23 cellular contexts compared by ENCODE assay signal in genomic region chr6:163391983-163392382, GRCh38. TPM values are rescaled to one million over a fixed set of nuclear protein-coding genes. Genes with fewer than 3 reads are reported as not detected.
DNase-seq lines count a peak whose midpoint lies in the region; ATAC-seq, FAIRE-seq and TF ChIP-seq lines count a peak whose summit lies in the region.
"Had no signal": no experiment of that assay in that cellular context is flagged by ENCODE, and none has a peak within 500 bp of the region (broad histone marks: within the 10 kb centered on the region; RNA-seq: fewer than 3 reads in every experiment).

No MANE protein-coding gene starts in this region.

- no TSS peak for BruUV-seq in PC-9 (replicated peaks; lab: Mats Ljungman, UMichigan)

- no peak overlapping the region for H2BK5ac ChIP-seq in trophoblast cell (ENCODE audit: low read depth, low read length, poor library complexity)

- no peak overlapping the region for H3K4me3 Mint-ChIP-seq in endodermal cell
- H3K4me3 Mint-ChIP-seq in naive thymus-derived CD4-positive, alpha-beta T cell: no peak overlapping the region
- H3K4me3 Mint-ChIP-seq: CD8-positive, alpha-beta T cell; central memory CD8-positive, alpha-beta T cell had no signal

- H3K27ac Mint-ChIP-seq in endodermal cell: no peak overlapping the region
- H3K27ac Mint-ChIP-seq in naive thymus-derived CD4-positive, alpha-beta T cell: no peak overlapping the region
- H3K27ac Mint-ChIP-seq: CD8-positive, alpha-beta T cell; progenitor cell of endocrine pancreas had no signal

- no peak overlapping the region for H3K14ac ChIP-seq in trophoblast cell (ENCODE audit: low read length)

- H3K27me3 ChIP-seq in PC-9 (ENCODE audit: insufficient read depth, low read depth) (no peaks in the 10 kb centered on the region), endodermal cell (ENCODE audit: control insufficient read depth, insufficient read depth, low read length, poor library complexity, severe bottlenecking) (no peaks in the 10 kb centered on the region), trophoblast cell (ENCODE audit: insufficient read depth, low read length) (no peaks in the 10 kb centered on the region)
- no peaks in the 10 kb centered on the region for H3K27me3 ChIP-seq in naive thymus-derived CD4-positive, alpha-beta T cell (ENCODE audit: control insufficient read depth in 2 of 2, insufficient read depth in 2 of 2, low read length in 2 of 2)
- H3K27me3 ChIP-seq: transverse colon had no signal

- H3K27ac ChIP-seq in HEK293 (ENCODE audit: extremely low read depth, low read depth, low read length) (no peak overlapping the region), PC-9 (peak overlapping the region; percentile 98), endodermal cell (ENCODE audit: low read depth, low read length) (peak overlapping the region; percentile 1), trophoblast cell (ENCODE audit: low read depth, low read length) (peak overlapping the region; percentile 76)
- H3K27ac ChIP-seq in naive thymus-derived CD4-positive, alpha-beta T cell (ENCODE audit: low read depth, low read length): no peak overlapping the region
- H3K27ac ChIP-seq: transverse colon had no signal

- H3K4me2 ChIP-seq in PC-9: peak overlapping the region; percentile 97
- peak overlapping the region; percentile 32 for H3K4me2 ChIP-seq in trophoblast cell (ENCODE audit: low read length)

- in situ Hi-C loops in GM13977 (cut with MboI; ENCODE audit: low pct_unique_long_range_greater_than_20kb, low sequenced_read_pairs, unreplicated experiment): no loop called here

- no peak for ATAC-seq in naive thymus-derived CD4-positive, alpha-beta T cell
- ATAC-seq: CD8-positive, alpha-beta T cell; stimulated activated naive CD8-positive, alpha-beta T cell treated with anti-CD3 and anti-CD28 coated beads, Interleukin-15, Interleukin-2, amounts not matched to agents 100 U/mL and 50 U/mL, for 24 hours had no signal

- TF ChIP-seq POLR2A in H54 (IDR thresholded peaks at IDR 0.05; ENCODE audit: low read depth, low read length): no peak

- no peak overlapping the region for H3K18ac ChIP-seq in trophoblast cell (ENCODE audit: low read length)

- no peak overlapping the region for H3K23ac ChIP-seq in trophoblast cell (ENCODE audit: low read length)

- DNase-seq in PC-9: peak; percentile 53 to 98
- DNase-seq in endodermal cell: no peak
- DNase-seq in trophoblast cell: peak; percentile 94 to 98
- no peak for DNase-seq in H54 (ENCODE audit: insufficient read length, low spot score)
- no peak for DNase-seq in GM13977 (ENCODE audit: low spot score)
- no peak for DNase-seq in naive thymus-derived CD4-positive, alpha-beta T cell
- DNase-seq: activated CD8-positive, alpha-beta memory T cell treated with anti-CD3 and anti-CD28 coated beads, Interleukin-2, amount 50 U/mL, for 48 hours; activated gamma-delta T cell; CD8-positive, alpha-beta T cell; midbrain; NCI-H146; SHP77 treated with DMSO at 0.1 percent for 48 hours; stimulated activated CD4-positive, alpha-beta T cell treated with anti-CD3 and anti-CD28 coated beads, Interleukin-2, amount 100 ng/mL, for 48 hours; stimulated activated naive CD8-positive, alpha-beta T cell treated with anti-CD3 and anti-CD28 coated beads, Interleukin-15, Interleukin-2, amounts not matched to agents 100 U/mL and 50 U/mL, for 24 hours; T-helper 1 cell; transverse colon had no signal

- H3K4me1 Mint-ChIP-seq in endodermal cell: peaks cover 9% of the 10 kb centered on the region
- peaks cover 0 to 7% (median 5%) of the 10 kb centered on the region in 7 donors for H3K4me1 Mint-ChIP-seq in naive thymus-derived CD4-positive, alpha-beta T cell
- H3K4me1 Mint-ChIP-seq: central memory CD8-positive, alpha-beta T cell had no signal

- H2AK5ac ChIP-seq in trophoblast cell (ENCODE audit: low read length): no peak overlapping the region

- H2BK12ac ChIP-seq in trophoblast cell (ENCODE audit: low read length): no peak overlapping the region

- H3K4me3 ChIP-seq in HEK293 (ENCODE audit: low read depth, low read length) (no peak overlapping the region), PC-9 (peak overlapping the region; percentile 55; the same call in 1 of the 2 replicates), endodermal cell (ENCODE audit: low read length) (no peak overlapping the region), trophoblast cell (ENCODE audit: low read depth, low read length) (no peak overlapping the region)
- no peak overlapping the region for H3K4me3 ChIP-seq in naive thymus-derived CD4-positive, alpha-beta T cell (ENCODE audit: low read length)
- H3K4me3 ChIP-seq: HAP-1, skin epidermis, transverse colon had no signal

- H3K4me1 ChIP-seq in HEK293 (ENCODE audit: control insufficient read depth, insufficient read depth, low read length) (0 out of 2 replicates have a peak, but pooled peaks cover 2% of the 10 kb centered on the region), PC-9 (replicated peaks; ENCODE audit: insufficient read depth) (peaks cover 42% of the 10 kb centered on the region), endodermal cell (ENCODE audit: control insufficient read depth, insufficient read depth, low read length) (no peaks in the 10 kb centered on the region), trophoblast cell (ENCODE audit: control insufficient read depth in 1 of 2, insufficient read depth in 2 of 2, low read length in 2 of 2) (peaks cover 2 to 8% of the 10 kb centered on the region in 2 experiments)
- H3K4me1 ChIP-seq in naive thymus-derived CD4-positive, alpha-beta T cell (ENCODE audit: control insufficient read depth in 2 of 2, insufficient read depth in 2 of 2, low read length in 2 of 2): no peaks in the 10 kb centered on the region

- H4K12ac ChIP-seq in trophoblast cell (ENCODE audit: low read depth, low read length): no peak overlapping the region

- H3K9me2 ChIP-seq in PC-9 (ENCODE audit: insufficient read depth): no peaks in the 10 kb centered on the region

- CTCF ChIA-PET in HEK293 (lab: Yijun Ruan, JAX): no interaction called here
- CTCF ChIA-PET in PC-9 (lab: Charles Lee): interaction anchor here (0.9 kb wide), 1 partner anchor 25 kb away, joined by 5 read pairs; no protein-coding TSS in a partner anchor
- CTCF ChIA-PET in naive thymus-derived CD4-positive, alpha-beta T cell (lab: Charles Lee): interaction anchor here (0.8 kb wide), 1 partner anchor 522 kb away, joined by 4 read pairs; no protein-coding TSS in a partner anchor

- intact Hi-C loops in PC-9 (cut with micrococcal nuclease; ENCODE audit: unreplicated experiment): loop anchor here (1.0 to 5.0 kb wide), 4 partner anchors 21 to 211 kb away; no protein-coding TSS in a partner anchor
- intact Hi-C loops in naive thymus-derived CD4-positive, alpha-beta T cell (cut with micrococcal nuclease): no loop called here

- TF ChIP-seq CTCF in HEK293 (tag by site-specific recombination; IDR thresholded peaks at IDR 0.05): no peak
- no peak for TF ChIP-seq CTCF in PC-9 (conservative IDR thresholded peaks at IDR 0.05)
- TF ChIP-seq CTCF in endodermal cell (conservative IDR thresholded peaks at IDR 0.05): no peak
- no peak for TF ChIP-seq CTCF in GM13977 (IDR thresholded peaks at IDR 0.05; ENCODE audit: extremely low read depth, insufficient read depth, missing control alignments)

- H2AFZ ChIP-seq in PC-9 (no peak overlapping the region), trophoblast cell (ENCODE audit: insufficient read depth, low read length, poor library complexity) (no peak overlapping the region)

- H3K79me2 ChIP-seq in PC-9 (ENCODE audit: low read depth): no peaks in the 10 kb centered on the region
- no peaks in the 10 kb centered on the region for H3K79me2 ChIP-seq in trophoblast cell (ENCODE audit: control insufficient read depth, insufficient read depth, low read length, poor library complexity)

- H3K36me3 Mint-ChIP-seq in endodermal cell (ENCODE audit: low read depth): no peaks in the 10 kb centered on the region
- no peaks in the 10 kb centered on the region for H3K36me3 Mint-ChIP-seq in naive thymus-derived CD4-positive, alpha-beta T cell
- H3K36me3 Mint-ChIP-seq: CD8-positive, alpha-beta T cell had no signal

- no peaks in the 10 kb centered on the region for H3K27me3 Mint-ChIP-seq in endodermal cell (ENCODE audit: insufficient read depth)
- H3K27me3 Mint-ChIP-seq in naive thymus-derived CD4-positive, alpha-beta T cell: peaks cover 7 to 33% (median 26%) of the 10 kb centered on the region in 5 donors
- H3K27me3 Mint-ChIP-seq: progenitor cell of endocrine pancreas had no signal

- WGBS in endodermal cell (ENCODE audit: insufficient coverage in 1 of 2, insufficient read length in 1 of 2), 2 experiments: 86 to 96% methylated on average over 1 to 2 of the region's 2 CpGs
- no CpG with 5 or more reads among the region's 2 CpGs for WGBS in trophoblast cell (ENCODE audit: extremely low coverage, insufficient coverage, insufficient read length)

- no peak overlapping the region for H4K91ac ChIP-seq in trophoblast cell (ENCODE audit: low read depth, low read length)

- no peak overlapping the region for H3K4ac ChIP-seq in trophoblast cell (ENCODE audit: low read depth, low read length)

- no peak overlapping the region for H2BK120ac ChIP-seq in trophoblast cell (ENCODE audit: insufficient read depth, low read length, poor library complexity)

- no peak overlapping the region for H4K8ac ChIP-seq in trophoblast cell (ENCODE audit: low read depth, low read length)

- no peaks in the 10 kb centered on the region for H4K20me1 ChIP-seq in PC-9 (ENCODE audit: insufficient read depth)

- peaks cover 8% of the 10 kb centered on the region for H3K79me1 ChIP-seq in trophoblast cell (ENCODE audit: low read length)

- H3K9me3 ChIP-seq in HEK293 (ENCODE audit: control insufficient read depth, insufficient read depth, low read depth, low read length) (no peaks in the 10 kb centered on the region), PC-9 (ENCODE audit: insufficient read depth, low read depth) (no peaks in the 10 kb centered on the region), endodermal cell (ENCODE audit: control insufficient read depth, low read length) (no peaks in the 10 kb centered on the region), trophoblast cell (ENCODE audit: insufficient read depth, low read depth, low read length) (no peaks in the 10 kb centered on the region)
- no peaks in the 10 kb centered on the region for H3K9me3 ChIP-seq in naive thymus-derived CD4-positive, alpha-beta T cell (ENCODE audit: control insufficient read depth in 2 of 3, low read length in 3 of 3)
- H3K9me3 ChIP-seq: HAP-1, transverse colon had no signal

- H3F3A ChIP-seq in PC-9 (ENCODE audit: insufficient read depth, low read depth): peaks cover 20% of the 10 kb centered on the region

- POLR2A ChIA-PET in HEK293 (lab: Yijun Ruan, JAX) (no interaction called here), PC-9 (lab: Charles Lee; ENCODE audit: unreplicated experiment) (interaction anchor here (0.6 kb wide), 1 partner anchor 110 kb away, joined by 4 read pairs; no protein-coding TSS in a partner anchor)
- POLR2A ChIA-PET in naive thymus-derived CD4-positive, alpha-beta T cell (lab: Charles Lee): no interaction called here

- H3K9me3 Mint-ChIP-seq in endodermal cell: no peaks in the 10 kb centered on the region
- no peaks in the 10 kb centered on the region for H3K9me3 Mint-ChIP-seq in naive thymus-derived CD4-positive, alpha-beta T cell
- H3K9me3 Mint-ChIP-seq: CD8-positive, alpha-beta T cell; central memory CD8-positive, alpha-beta T cell had no signal

- FAIRE-seq in H54 (lab: Jason Lieb, UNC): no peak
- FAIRE-seq: GM12892, GM19239 had no signal

- H3K9ac ChIP-seq in endodermal cell (ENCODE audit: extremely low read depth, low read length, poor library complexity, severe bottlenecking) (no peak overlapping the region), trophoblast cell (ENCODE audit: low read length) (no peak overlapping the region)

- H3K36me3 ChIP-seq in HEK293 (ENCODE audit: control insufficient read depth in 2 of 2, insufficient read depth in 1 of 2, low read length in 2 of 2): no peaks in the 10 kb centered on the region
- no peaks in the 10 kb centered on the region for H3K36me3 ChIP-seq in PC-9 (ENCODE audit: low read depth)
- H3K36me3 ChIP-seq in endodermal cell (ENCODE audit: control insufficient read depth, insufficient read depth, low read length): no peaks in the 10 kb centered on the region
- H3K36me3 ChIP-seq in trophoblast cell (ENCODE audit: control insufficient read depth in 1 of 2, insufficient read depth in 2 of 2, low read length in 2 of 2): no peaks in the 10 kb centered on the region
- H3K36me3 ChIP-seq in naive thymus-derived CD4-positive, alpha-beta T cell (ENCODE audit: control insufficient read depth in 2 of 3, insufficient read depth in 3 of 3, low read length in 3 of 3): no peaks in the 10 kb centered on the region
- H3K36me3 ChIP-seq: HAP-1, transverse colon had no signal

RNA-seq across cellular contexts. Expression of gene QKI, which starts 22.5 kb away (rescaled TPM):
- 47.1 and 50.8 TPM in 2 replicates for total RNA-seq in PC-9 (2021)
- 100 to 1,000 TPM in 1 of 2 donors, 10 to 100 TPM in 1; 93.3 to 107 TPM for total RNA-seq in endodermal cell
- 258 TPM for polyA plus RNA-seq in endodermal cell (2013, experiment 1 of 2)
- 233 TPM for polyA plus RNA-seq in endodermal cell (2013, experiment 2 of 2)
- 142 TPM in 2 replicates for polyA plus RNA-seq in trophoblast cell (2013)
- 100 to 1,000 TPM in 1 of 5 experiments, 10 to 100 TPM in 4; 70.1 to 147 (median 72.8) TPM for total RNA-seq in naive thymus-derived CD4-positive, alpha-beta T cell
- polyA plus RNA-seq in naive thymus-derived CD4-positive, alpha-beta T cell: 10 to 100 TPM; 15.0 to 20.8 TPM

Comparison
In these comparisons a context has a peak if more than half of its experiments do, and no peak if none do; other contexts are left out.
1. H3K27ac ChIP-seq: peak in PC-9 (single experiment), endodermal cell (single experiment) and trophoblast cell (single experiment); none in HEK293 (single experiment) and naive thymus-derived CD4-positive, alpha-beta T cell (single experiment).
2. DNase-seq: peak in PC-9 (2 of 2) and trophoblast cell (2 of 2); none in endodermal cell (single experiment), H54 (single experiment), GM13977 (single experiment) and naive thymus-derived CD4-positive, alpha-beta T cell (0 of 9).